Comparison of ENCODE assay signal across 8 cellular contexts in the genomic region with DNA sequence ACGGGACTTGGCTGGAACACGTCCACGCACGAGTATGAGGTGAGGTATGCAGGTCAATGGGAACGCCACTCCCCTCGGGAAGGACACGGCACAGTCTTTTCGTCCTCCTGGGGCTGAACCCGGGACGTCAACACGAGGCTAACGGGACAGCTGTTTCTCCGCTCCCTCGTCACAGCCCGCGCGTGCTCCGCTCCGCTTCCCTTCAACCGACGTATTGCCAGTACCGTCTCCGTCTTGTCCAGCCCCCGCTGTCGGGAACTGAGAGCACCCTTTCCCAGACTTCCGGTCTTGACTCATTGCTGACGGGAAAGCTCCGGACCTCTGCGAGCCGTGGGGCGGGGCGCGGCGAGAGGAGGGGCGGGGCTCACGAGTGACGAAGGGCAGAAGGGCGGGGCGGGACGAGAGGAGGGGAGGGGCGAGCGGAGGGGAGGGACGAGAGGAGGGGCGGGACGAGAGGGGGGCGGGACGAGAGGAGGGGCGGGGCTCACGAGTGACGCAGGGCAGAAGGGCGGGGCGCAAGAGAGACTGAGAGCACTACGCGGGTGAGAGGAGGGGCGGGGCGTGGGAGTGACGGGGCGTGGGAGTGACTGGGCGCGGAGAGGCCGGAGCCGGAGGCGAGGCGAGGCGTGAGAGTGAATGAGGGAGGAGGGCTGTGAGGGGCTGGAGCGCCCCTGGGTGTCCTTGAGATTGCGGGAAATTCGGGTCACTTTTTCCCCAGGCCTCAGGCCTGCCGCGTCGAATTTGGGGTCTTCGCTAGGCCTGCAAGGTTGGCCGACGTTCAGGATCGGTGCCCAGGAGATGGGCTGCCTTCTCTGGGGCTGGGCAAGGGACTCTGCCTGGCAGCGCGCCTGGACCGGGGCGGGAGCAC. TPM values are rescaled to one million over a fixed set of nuclear protein-coding genes. Genes with fewer than 3 reads are reported as not detected.
DNase-seq lines count a peak whose midpoint lies in the region; ATAC-seq and TF ChIP-seq lines count a peak whose summit lies in the region.

No MANE protein-coding gene starts in this region.

- peak overlapping the region; percentile 88 to 94 for H3K27ac ChIP-seq in mucosa of rectum (ENCODE audit: low read depth in 2 of 2, low read length in 2 of 2)

- peak; percentile 63 for ATAC-seq in GM21717 (IDR thresholded peaks at IDR 0.05; ENCODE audit: unreplicated experiment)

- no peaks in the 10 kb centered on the region for H3K27me3 ChIP-seq in mucosa of rectum (ENCODE audit: control insufficient read depth in 2 of 2, insufficient read depth in 2 of 2, low read length in 2 of 2)

- no peaks in the 10 kb centered on the region for H3K36me3 ChIP-seq in mucosa of rectum (ENCODE audit: control insufficient read depth in 2 of 2, insufficient read depth in 2 of 2, low read length in 2 of 2)

- peaks cover 6 to 11% of the 10 kb centered on the region in 2 donors for H3K4me1 ChIP-seq in mucosa of rectum (ENCODE audit: control insufficient read depth in 2 of 2, insufficient read depth in 2 of 2, low read length in 2 of 2)

- no peak for TF ChIP-seq CTCF in epithelial cell of proximal tubule (conservative IDR thresholded peaks at IDR 0.05; ENCODE audit: low read depth, low read length)

- H3K9me3 ChIP-seq in mucosa of rectum (ENCODE audit: control insufficient read depth in 2 of 2, low read length in 2 of 2): no peaks in the 10 kb centered on the region

- peak overlapping the region; percentile 87 to 94 for H3K9ac ChIP-seq in mucosa of rectum (ENCODE audit: low read depth in 1 of 2, low read length in 2 of 2)

- H3K4me3 ChIP-seq in Jurkat, Clone E6-1 (ENCODE audit: low read length): peak overlapping the region; percentile 81
- peak overlapping the region; percentile 66 for H3K4me3 ChIP-seq in epithelial cell of proximal tubule (ENCODE audit: low read depth, low read length)
- H3K4me3 ChIP-seq in mucosa of rectum (ENCODE audit: low read length in 2 of 2): peak overlapping the region; percentile 92 to 97

- DNase-seq in DMS53 (lab: John Stamatoyannopoulos, UW) (peak; percentile 99), OCI-M2 (lab: John Stamatoyannopoulos, UW; ENCODE audit: unreplicated experiment) (peak; percentile 62), activated T-cell treated with anti-CD3 and anti-CD28 coated beads for 48 hours (ENCODE audit: low read depth) (peak; percentile 85), epithelial cell of proximal tubule (ENCODE audit: low read depth) (peak; percentile 74)
- peak; percentile 76 for DNase-seq in Jurkat, Clone E6-1 (ENCODE audit: low read depth, low spot score)
- DNase-seq in stimulated activated CD8-positive, alpha-beta memory T cell treated with anti-CD3 and anti-CD28 coated beads, Interleukin-4, amount 100 ng/mL, for 24 hours (ENCODE audit: low read depth): peak; percentile 80

RNA-seq across cellular contexts. Expression of a gene that starts 22.2 kb away (rescaled TPM):
- not detected for polyA plus RNA-seq in Jurkat, Clone E6-1 (2012; ENCODE audit: insufficient read depth, insufficient read length)
- not detected in 2 replicates for total RNA-seq in epithelial cell of proximal tubule

Comparison
In these comparisons a context has a peak if more than half of its experiments do, and no peak if none do; other contexts are left out.
1. Peak in every context shown above with its lines: DNase-seq, ATAC-seq, H3K4me3 ChIP-seq and H3K27ac ChIP-seq.